8 cellular contexts compared by ENCODE assay signal in the genomic region with DNA sequence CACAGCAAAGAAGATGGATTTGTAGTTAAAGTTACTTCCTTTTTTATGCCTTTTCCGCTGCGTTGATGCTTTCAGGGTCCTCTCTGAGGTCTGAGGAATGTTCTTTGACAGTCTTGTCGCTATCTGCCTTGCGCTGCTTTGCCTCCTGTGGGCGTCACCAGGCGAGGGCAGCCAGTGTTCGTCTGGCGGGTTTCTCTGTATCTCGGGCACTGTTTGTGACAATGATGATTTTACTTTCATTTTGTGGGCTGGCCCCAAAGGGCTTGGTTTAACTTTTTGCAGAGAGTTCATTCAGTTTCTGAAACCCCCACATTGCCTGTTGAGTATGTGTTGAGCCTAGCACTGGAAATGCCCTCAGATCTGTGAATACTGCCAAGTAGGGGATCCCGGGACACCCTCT. TPM values are rescaled to one million over a fixed set of nuclear protein-coding genes. Genes with fewer than 3 reads are reported as not detected.
DNase-seq lines count a peak whose midpoint lies in the region; ATAC-seq and TF ChIP-seq lines count a peak whose summit lies in the region.

No MANE protein-coding gene starts in this region.

- H3K9me3 Mint-ChIP-seq in T-cell (no peaks in the 10 kb centered on the region), natural killer cell (no peaks in the 10 kb centered on the region)
- no peaks in the 10 kb centered on the region for H3K9me3 Mint-ChIP-seq in activated naive CD8-positive, alpha-beta T cell (ENCODE audit: low read depth)

- peak overlapping the region; percentile 93 to 94 for H3K27ac Mint-ChIP-seq in T-cell
- H3K27ac Mint-ChIP-seq in activated naive CD8-positive, alpha-beta T cell = peak overlapping the region; percentile 90
- peak overlapping the region; percentile 92 to 95 for H3K27ac Mint-ChIP-seq in natural killer cell

- ATAC-seq in HG02588 (IDR thresholded peaks at IDR 0.05; ENCODE audit: unreplicated experiment) (peak; percentile 77), T-cell (replicated peaks in 1 of 4) (peak; percentile 91 to 97 (median 94)), natural killer cell (peak; percentile 93 to 96 (median 95)), thoracic aorta (ENCODE audit: insufficient number of reproducible peaks, low FRiP score, low read depth) (no peak)

- peaks cover 33 to 49% (median 39%) of the 10 kb centered on the region in 3 donors for H3K4me1 Mint-ChIP-seq in T-cell
- H3K4me1 Mint-ChIP-seq in activated naive CD8-positive, alpha-beta T cell (ENCODE audit: low read depth) = peaks cover 52% of the 10 kb centered on the region
- H3K4me1 Mint-ChIP-seq in natural killer cell = peaks cover 24 to 30% of the 10 kb centered on the region in 2 donors

- H3K36me3 ChIP-seq in thoracic aorta = no peaks in the 10 kb centered on the region

- H3K27ac ChIP-seq in thoracic aorta = no peak overlapping the region

- no peak for TF ChIP-seq CTCF in natural killer cell (IDR thresholded peaks at IDR 0.05)
- TF ChIP-seq CTCF in thoracic aorta (IDR thresholded peaks at IDR 0.05) = no peak

- peak overlapping the region; percentile 51 for H3K4me3 ChIP-seq in thoracic aorta

- intact Hi-C loops in natural killer cell (cut with micrococcal nuclease) = loop anchor here (2.0 to 5.0 kb wide), 3 partner anchors 24 to 154 kb away; partner anchors contain the start of genes LIMD1 and SACM1L

- H3K27me3 ChIP-seq in thoracic aorta (replicated peaks; ENCODE audit: insufficient read depth) = no peaks in the 10 kb centered on the region

- H3K36me3 Mint-ChIP-seq in T-cell (peaks cover 27% of the 10 kb centered on the region), natural killer cell (no peaks in the 10 kb centered on the region)
- H3K36me3 Mint-ChIP-seq in activated naive CD8-positive, alpha-beta T cell = peaks cover 10% of the 10 kb centered on the region

- H3K4me1 ChIP-seq in thoracic aorta (ENCODE audit: control insufficient read depth in 1 of 2, low read depth in 2 of 2) = peaks cover 36 to 54% of the 10 kb centered on the region in 2 donors

- POLR2A ChIA-PET in T-cell (lab: Charles Lee) = interaction anchor here in 1 of 2 donors (1.0 kb wide), 1 partner anchor 30 kb away, joined by 4 read pairs; no protein-coding TSS in a partner anchor

- no peaks in the 10 kb centered on the region for H3K9me3 ChIP-seq in thoracic aorta

- H3K4me3 Mint-ChIP-seq in T-cell = peak overlapping the region; percentile 87 to 92 (median 89)
- H3K4me3 Mint-ChIP-seq in activated naive CD8-positive, alpha-beta T cell = peak overlapping the region; percentile 82
- peak overlapping the region; percentile 84 for H3K4me3 Mint-ChIP-seq in natural killer cell

- CTCF ChIA-PET in T-cell (lab: Charles Lee) = interaction anchor here in 1 of 2 donors (1.1 to 3.0 kb wide), 3 partner anchors 9 to 154 kb away, joined by 3 to 14 read pairs (median 4); no protein-coding TSS in a partner anchor

- H3K27me3 Mint-ChIP-seq in T-cell (no peaks in the 10 kb centered on the region), natural killer cell (ENCODE audit: low read depth in 2 of 2) (no peaks in the 10 kb centered on the region)
- H3K27me3 Mint-ChIP-seq in activated naive CD8-positive, alpha-beta T cell = no peaks in the 10 kb centered on the region

- peak; percentile 21 for DNase-seq in GF-D8 (lab: John Stamatoyannopoulos, UW)
- peak; percentile 46 to 85 (median 75) for DNase-seq in T-cell
- DNase-seq in natural killer cell = peak; percentile 66
- DNase-seq in thoracic aorta (ENCODE audit: low spot score) = no peak
- DNase-seq in 8988T = no peak
- no peak for DNase-seq in dedifferentiated amniotic fluid mesenchymal stem cell (ENCODE audit: extremely low spot score)

RNA-seq across cellular contexts. Expression of gene SACM1L, which starts 24.6 kb away (rescaled TPM):
- total RNA-seq in T-cell = 10 to 100 TPM; 62.8 to 81.5 (median 69.1) TPM
- total RNA-seq in natural killer cell = 100 to 1,000 TPM in 1 of 3 donors, 10 to 100 TPM in 2; 93.2 to 110 (median 93.9) TPM
- total RNA-seq in thoracic aorta = 10 to 100 TPM; 50.5 to 57.3 TPM

Comparison
In these comparisons a context has a peak if more than half of its experiments do, and no peak if none do; other contexts are left out.
1. DNase-seq: peak in GF-D8 (single experiment), T-cell (34 of 34) and natural killer cell (single experiment); none in thoracic aorta (single experiment), 8988T (single experiment) and dedifferentiated amniotic fluid mesenchymal stem cell (single experiment).
2. Peak in every context shown above with its lines, with median percentiles within 50 percentile points of each other: H3K27ac Mint-ChIP-seq and H3K4me3 Mint-ChIP-seq.